9 cellular contexts compared by ENCODE assay signal in the genomic region with DNA sequence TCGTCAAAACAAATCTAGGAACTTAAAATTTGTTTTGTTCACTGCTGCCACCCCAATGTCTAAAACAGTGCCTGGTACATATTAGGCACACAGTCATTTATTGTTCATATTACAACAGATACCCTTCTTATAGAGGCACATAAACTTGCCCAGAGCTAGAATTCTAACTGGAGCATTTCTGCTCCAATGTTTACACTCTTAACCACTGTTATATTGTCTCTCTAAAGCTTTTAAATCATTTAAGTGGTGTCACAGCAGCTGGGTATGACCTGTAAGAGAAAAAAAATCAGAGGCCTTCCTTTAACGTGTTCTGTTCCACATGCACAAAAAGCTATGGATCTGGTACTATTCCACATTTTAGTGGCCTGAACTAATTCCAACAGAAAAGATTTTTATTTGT. TPM values are rescaled to one million over a fixed set of nuclear protein-coding genes. Genes with fewer than 3 reads are reported as not detected.
DNase-seq lines count a peak whose midpoint lies in the region; ATAC-seq and TF ChIP-seq lines count a peak whose summit lies in the region.
"Had no signal": no experiment of that assay in that cellular context is flagged by ENCODE, and none has a peak within 500 bp of the region (broad histone marks: within the 10 kb centered on the region; RNA-seq: fewer than 3 reads in every experiment).

No MANE protein-coding gene starts in this region.

- in situ Hi-C loops in GM23248 (cut with MboI) = no loop called here

- no peak for TF ChIP-seq EP300 in sigmoid colon (IDR thresholded peaks at IDR 0.05)

- H3K79me2 ChIP-seq in GM23248 (ENCODE audit: insufficient read depth) (peaks cover 84% of the 10 kb centered on the region), OCI-LY1 (ENCODE audit: insufficient read depth, low read length) (peaks cover 75% of the 10 kb centered on the region)

- peaks cover 45% of the 10 kb centered on the region for H4K20me1 ChIP-seq in GM23248 (ENCODE audit: insufficient read depth)
- peaks cover 10% of the 10 kb centered on the region; the same call in 1 of the 2 replicates for H4K20me1 ChIP-seq in OCI-LY1 (ENCODE audit: insufficient read depth, low read length)

- H3K4me3 ChIP-seq in GM23248 = peak overlapping the region; percentile 96
- peak overlapping the region; percentile 98 for H3K4me3 ChIP-seq in OCI-LY1 (ENCODE audit: low read depth, low read length, poor library complexity, severe bottlenecking)
- peak overlapping the region; percentile 99 for H3K4me3 ChIP-seq in fibroblast of villous mesenchyme (ENCODE audit: low read depth, low read length)
- peak overlapping the region; percentile 90 to 96 (median 93) for H3K4me3 ChIP-seq in sigmoid colon

- intact Hi-C loops in sigmoid colon (cut with DNase I) = loop anchor here (2.0 kb wide), 1 partner anchor 64 kb away; a partner anchor contains a TSS

- H2AFZ ChIP-seq in GM23248 (no peak overlapping the region), OCI-LY1 (ENCODE audit: low read length) (no peak overlapping the region)

- H3K4me2 ChIP-seq in GM23248 (ENCODE audit: unreplicated experiment) = peak overlapping the region; percentile 91
- H3K4me2 ChIP-seq in OCI-LY1 (ENCODE audit: low read length) = peak overlapping the region; percentile 83

- TF ChIP-seq CTCF in OCI-LY1 (IDR thresholded peaks at IDR 0.05; ENCODE audit: low read length) (no peak), fibroblast of villous mesenchyme (IDR thresholded peaks at IDR 0.05; ENCODE audit: insufficient read depth, low read depth, low read length) (no peak), sigmoid colon (IDR thresholded peaks at IDR 0.05) (no peak)

- peak; percentile 36 for DNase-seq in GM23248
- DNase-seq in fibroblast of villous mesenchyme (ENCODE audit: low read depth) = peak; percentile 26
- DNase-seq in sigmoid colon = no peak
- no peak for DNase-seq in NCI-H1694 treated with DMSO at 0.1 percent for 48 hours (lab: John Stamatoyannopoulos, UW)
- no peak for DNase-seq in EL
- DNase-seq in NCI-H1092 treated with DMSO at 0.1 percent for 48 hours (lab: John Stamatoyannopoulos, UW) = no peak
- DNase-seq: NCI-H146 had no signal

- H3K27ac ChIP-seq in GM23248 (peak overlapping the region; percentile 100), OCI-LY1 (ENCODE audit: low read depth, low read length, poor library complexity, severe bottlenecking) (no peak overlapping the region), sigmoid colon (peak overlapping the region; percentile 99 to 100 (median 100))

- H3K9ac ChIP-seq in GM23248 (peak overlapping the region; percentile 99), OCI-LY1 (ENCODE audit: low read length) (peak overlapping the region; percentile 92)

- 0 to 2% methylated on average over 2 of the region's 2 CpGs for WGBS in GM23248 (ENCODE audit: low coverage in 1 of 2, low lambda C conversion rate in 2 of 2, missing lambda C conversion rate in 2 of 2), 2 experiments
- 1 to 8% methylated on average over 2 of the region's 2 CpGs for WGBS in sigmoid colon, 2 donors

- no peak for TF ChIP-seq POLR2A in sigmoid colon (IDR thresholded peaks at IDR 0.05)

- H3K9me2 ChIP-seq in GM23248 (ENCODE audit: insufficient read depth) = no peaks in the 10 kb centered on the region
- H3K9me2 ChIP-seq in OCI-LY1 (ENCODE audit: low read depth, low read length) = no peaks in the 10 kb centered on the region

- H3K9me3 ChIP-seq in GM23248 (ENCODE audit: low read depth) (no peaks in the 10 kb centered on the region), OCI-LY1 (ENCODE audit: low read length) (no peaks in the 10 kb centered on the region), sigmoid colon (no peaks in the 10 kb centered on the region)

- no peak for ATAC-seq in GM21619 (IDR thresholded peaks at IDR 0.05; ENCODE audit: unreplicated experiment)

- H3K27me3 ChIP-seq in GM23248 (replicated peaks; ENCODE audit: insufficient read depth) = no peaks in the 10 kb centered on the region
- H3K27me3 ChIP-seq in OCI-LY1 (ENCODE audit: insufficient read depth, low read length) = no peaks in the 10 kb centered on the region
- H3K27me3 ChIP-seq in sigmoid colon = no peaks in the 10 kb centered on the region

- 0 out of 2 replicates have a peak, but pooled peaks cover 9% of the 10 kb centered on the region for H3K36me3 ChIP-seq in GM23248 (ENCODE audit: low read depth)
- peaks cover 73% of the 10 kb centered on the region for H3K36me3 ChIP-seq in OCI-LY1 (ENCODE audit: insufficient read depth, low read length)
- H3K36me3 ChIP-seq in sigmoid colon = no peaks in the 10 kb centered on the region

- H3K4me1 ChIP-seq in GM23248 (ENCODE audit: insufficient read depth) (peaks cover 51% of the 10 kb centered on the region), OCI-LY1 (ENCODE audit: insufficient read depth, low read length, severe bottlenecking) (peaks cover 66% of the 10 kb centered on the region), sigmoid colon (peaks cover 4 to 67% (median 62%) of the 10 kb centered on the region in 4 donors)

- H3F3A ChIP-seq in GM23248 (ENCODE audit: insufficient read depth) (peaks cover 73% of the 10 kb centered on the region), OCI-LY1 (ENCODE audit: insufficient read depth, low read length) (no peaks in the 10 kb centered on the region)

RNA-seq across cellular contexts. Expression of a gene that starts 3.0 kb away (rescaled TPM):
- 326 and 379 TPM in 2 replicates for total RNA-seq in GM23248 (2014; rRNA removed; shearing (Covaris generic))
- 305 and 317 TPM in 2 replicates for polyA plus RNA-seq in GM23248 (2016; fragmentation: Nextera tagmentation; extraction: Ambion mirVana)
- total RNA-seq in fibroblast of villous mesenchyme = 399 and 495 TPM in 2 replicates
- 100 to 1,000 TPM; 273 to 404 (median 305) TPM for total RNA-seq in sigmoid colon
- 100 to 1,000 TPM; 206 to 352 (median 348) TPM for polyA plus RNA-seq in sigmoid colon

RNA-seq across cellular contexts. Expression of a gene that starts 44.4 kb away (rescaled TPM):
- total RNA-seq in GM23248 (2014; rRNA removed; shearing (Covaris generic)) = 26.7 and 40.3 TPM in 2 replicates
- 67.7 and 69.7 TPM in 2 replicates for polyA plus RNA-seq in GM23248 (2016; fragmentation: Nextera tagmentation; extraction: Ambion mirVana)
- total RNA-seq in fibroblast of villous mesenchyme = 24.2 and 36.3 TPM in 2 replicates
- 10 to 100 TPM in 3 of 4 donors, 1 to 10 TPM in 1; 6.5 to 16.5 (median 12.7) TPM for total RNA-seq in sigmoid colon
- polyA plus RNA-seq in sigmoid colon = 10 to 100 TPM; 27.6 to 31.7 (median 27.8) TPM

Comparison
In these comparisons a context has a peak if more than half of its experiments do, and no peak if none do; other contexts are left out.
1. DNase-seq: peak in GM23248 (single experiment) and fibroblast of villous mesenchyme (single experiment); none in sigmoid colon (single experiment), NCI-H1694 treated with DMSO at 0.1 percent for 48 hours (single experiment), EL (single experiment) and NCI-H1092 treated with DMSO at 0.1 percent for 48 hours (single experiment).
2. Peak in every context shown above with its lines, with median percentiles within 50 percentile points of each other: H3K4me3 ChIP-seq.